15 cellular contexts compared by ENCODE assay signal in the genomic region with DNA sequence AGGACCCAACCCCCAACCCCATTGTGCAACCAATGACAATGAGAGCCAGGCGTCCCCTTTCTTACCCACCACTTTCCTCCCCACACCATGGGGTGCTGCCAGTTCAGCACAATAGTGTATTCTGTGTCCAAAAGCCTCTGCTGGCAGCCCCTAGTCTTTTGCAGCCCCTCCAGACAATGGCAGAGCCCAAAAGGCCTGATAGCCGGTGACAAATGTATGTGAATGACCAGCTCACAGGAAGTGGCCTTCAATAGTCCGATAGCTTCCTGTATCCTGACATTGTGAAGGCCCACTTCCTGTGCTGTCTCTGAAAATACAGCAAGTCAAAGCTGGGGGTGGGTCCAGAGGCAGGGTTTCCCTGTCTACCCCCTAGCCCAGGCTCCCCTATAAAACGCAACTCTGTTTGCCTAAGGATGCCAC. TPM values are rescaled to one million over a fixed set of nuclear protein-coding genes. Genes with fewer than 3 reads are reported as not detected.
A peak's percentile ranks its signal among the peaks of the same experiment; 100 is the strongest.
DNase-seq lines count a peak whose midpoint lies in the region; ATAC-seq, FAIRE-seq and TF ChIP-seq lines count a peak whose summit lies in the region.
"Had no signal": no experiment of that assay in that cellular context is flagged by ENCODE, and none has a peak within 500 bp of the region (broad histone marks: within the 10 kb centered on the region; RNA-seq: fewer than 3 reads in every experiment).

No MANE protein-coding gene starts in this region.

- H3K14ac ChIP-seq in H1 (ENCODE audit: insufficient read length): no peak overlapping the region

- H3K9me3 ChIP-seq in H1 (ENCODE audit: insufficient read depth in 2 of 2, low read depth in 1 of 2, low read length in 1 of 2) (no peaks in the 10 kb centered on the region), liver (ENCODE audit: control insufficient read depth in 4 of 4, low read length in 3 of 4) (no peaks in the 10 kb centered on the region), spleen (no peaks in the 10 kb centered on the region)

- TF ChIP-seq EP300 in H1 (IDR thresholded peaks at IDR 0.05; ENCODE audit: borderline replicate concordance in 1 of 2, low read depth in 2 of 2, low read length in 2 of 2): no peak

- intact Hi-C loops in spleen (cut with DNase I; ENCODE audit: low total_unique reads): no loop called here

- no peak for FAIRE-seq in H1 (lab: Jason Lieb, UNC)

- no peaks in the 10 kb centered on the region for H3K23me2 ChIP-seq in H1 (ENCODE audit: low read depth, low read length)

- no peaks in the 10 kb centered on the region for H4K20me1 ChIP-seq in H1 (replicated peaks in 1 of 2; ENCODE audit: control insufficient read depth in 1 of 2, insufficient read depth in 2 of 2, low read length in 2 of 2)

- no peak overlapping the region; the same call in 1 of the 2 replicates for H2BK15ac ChIP-seq in H1 (ENCODE audit: low read length)

- H3K4me1 ChIP-seq in H1 (replicated peaks in 1 of 4; ENCODE audit: control insufficient read depth in 3 of 4, insufficient read depth in 4 of 4, low read length in 3 of 4) (peaks cover 16 to 25% (median 18%) of the 10 kb centered on the region in 4 experiments), liver (ENCODE audit: control insufficient read depth in 4 of 4, insufficient read depth in 4 of 4, low read length in 3 of 4) (peaks cover 0 to 7% (median 0%) of the 10 kb centered on the region in 4 donors), spleen (peaks cover 0 to 37% (median 19%) of the 10 kb centered on the region in 6 donors)

- H3K27ac ChIP-seq in H1 (ENCODE audit: low read depth, low read length) (no peak overlapping the region), liver (ENCODE audit: low read depth in 1 of 2, low read length in 2 of 2) (peak overlapping the region; percentile 23 to 60), spleen (peak overlapping the region in 5 of 8 donors; percentile 23 to 62 (median 57))

- no peak for TF ChIP-seq CTCF in H1 (IDR thresholded peaks at IDR 0.05; ENCODE audit: control extremely low read depth in 1 of 3, insufficient read depth in 1 of 3, low read depth in 1 of 3, low read length in 3 of 3)
- TF ChIP-seq CTCF in liver (IDR thresholded peaks at IDR 0.05; ENCODE audit: low read depth, low read length, missing input control): no peak
- no peak for TF ChIP-seq CTCF in spleen (IDR thresholded peaks at IDR 0.05 in 8 of 11, conservative IDR thresholded peaks at IDR 0.05 in 3 of 11)

- no peak for ATAC-seq in HG03565 (IDR thresholded peaks at IDR 0.05; ENCODE audit: unreplicated experiment)

- H3K79me2 ChIP-seq in H1 (ENCODE audit: control insufficient read depth in 1 of 2, insufficient read depth in 2 of 2, low read length in 2 of 2): no peaks in the 10 kb centered on the region

- TF ChIP-seq POLR2A in H1 (IDR thresholded peaks at IDR 0.05; ENCODE audit: control extremely low read depth in 1 of 2, low read depth in 2 of 2, low read length in 2 of 2) (no peak), spleen (IDR thresholded peaks at IDR 0.05) (no peak)

- TF ChIP-seq RAD21 in H1 (IDR thresholded peaks at IDR 0.05 in 1 of 2, conservative IDR thresholded peaks at IDR 0.05 in 1 of 2; ENCODE audit: low read depth in 2 of 2, low read length in 2 of 2) (no peak), liver (IDR thresholded peaks at IDR 0.05) (no peak)

- no peak overlapping the region for H3K23ac ChIP-seq in H1 (ENCODE audit: insufficient read length)

- 81% methylated on average over 4 of the region's 4 CpGs; no CpG with 5 or more reads in 1 of the 2 experiments for WGBS in H1 (ENCODE audit: extremely low coverage in 1 of 2, insufficient coverage in 1 of 2, insufficient read length in 1 of 2, insufficient replicate concordance in 2 of 2, low coverage in 1 of 2, low lambda C conversion rate in 2 of 2, missing lambda C conversion rate in 1 of 2), 2 experiments
- WGBS in liver: 78% methylated on average over 4 of the region's 4 CpGs
- 39 to 64% (median 55%) methylated on average over 4 of the region's 4 CpGs for WGBS in spleen, 5 donors

- peak overlapping the region; percentile 91 for H2BK12ac ChIP-seq in H1 (ENCODE audit: low read depth, low read length)

- peak overlapping the region; percentile 84; the same call in 1 of the 2 replicates for H2BK20ac ChIP-seq in H1 (ENCODE audit: low read length)

- no peaks in the 10 kb centered on the region for H3K36me3 ChIP-seq in H1 (ENCODE audit: control insufficient read depth in 2 of 4, insufficient read depth in 4 of 4, low read length in 3 of 4)
- H3K36me3 ChIP-seq in liver (ENCODE audit: control insufficient read depth in 4 of 4, insufficient read depth in 3 of 4, low read depth in 1 of 4, low read length in 3 of 4): peaks cover 0 to 4% (median 1%) of the 10 kb centered on the region in 4 donors
- peaks cover 0 to 22% (median 0%) of the 10 kb centered on the region in 6 donors for H3K36me3 ChIP-seq in spleen

- no peak overlapping the region for H3K9ac ChIP-seq in H1 (replicated peaks in 1 of 4; ENCODE audit: extremely low read depth in 1 of 4, low read depth in 3 of 4, low read length in 3 of 4)
- no peak overlapping the region for H3K9ac ChIP-seq in liver (ENCODE audit: low read depth in 1 of 2, low read length in 2 of 2)

- H4K8ac ChIP-seq in H1 (ENCODE audit: extremely low read depth, insufficient read depth, low read length): no peak overlapping the region

- H3K18ac ChIP-seq in H1 (ENCODE audit: extremely low read depth, low read length): no peak overlapping the region

- CTCF ChIA-PET in H1 (lab: Charles Lee; ENCODE audit: partially characterized antibody): interaction anchor here (0.9 to 14.3 kb wide), 7 partner anchors 10 to 51 kb away, joined by 3 to 230 read pairs (median 5); partner anchors contain the start of genes GJA4 and SMIM12

- H3K56ac ChIP-seq in H1 (replicated peaks; ENCODE audit: insufficient read length, low read depth, low read length): no peak overlapping the region

- peak; percentile 61 for DNase-seq in UCSD-AML1 (lab: John Stamatoyannopoulos, UW; ENCODE audit: unreplicated experiment)
- DNase-seq in H1 (ENCODE audit: low read depth in 1 of 2, low spot score in 2 of 2): no peak
- DNase-seq in spleen: no peak
- no peak for DNase-seq in NCI-H2196 treated with DMSO at 0.1 percent for 48 hours (lab: John Stamatoyannopoulos, UW; ENCODE audit: unreplicated experiment)
- no peak for DNase-seq in DMS114 treated with DMSO at 0.1 percent for 48 hours (lab: John Stamatoyannopoulos, UW; ENCODE audit: unreplicated experiment)
- DNase-seq: cerebellar nuclear complex, Kasumi-1, kidney glomerular epithelial cell, NCI-H1694, NCI-H524, T1000 had no signal

- no peaks in the 10 kb centered on the region for H3K79me1 ChIP-seq in H1 (ENCODE audit: low read depth, low read length)

- H4K91ac ChIP-seq in H1 (replicated peaks; ENCODE audit: insufficient read length, low read length): peak overlapping the region; percentile 12

- peak overlapping the region in 1 of 2 experiments; percentile 65; a peak in 2 of 4 replicates for H3K4me2 ChIP-seq in H1 (ENCODE audit: insufficient read depth in 1 of 2, low read depth in 2 of 2, low read length in 2 of 2)

- H4K5ac ChIP-seq in H1 (ENCODE audit: insufficient read length, low read depth, low read length): no peak overlapping the region

- no peak overlapping the region for H2AFZ ChIP-seq in H1 (ENCODE audit: low read length)

- H2AK5ac ChIP-seq in H1 (ENCODE audit: low read depth, low read length): no peak overlapping the region

- H2BK5ac ChIP-seq in H1 (ENCODE audit: low read depth, low read length): peak overlapping the region; percentile 85

- POLR2A ChIA-PET in H1 (lab: Charles Lee; ENCODE audit: partially characterized antibody): interaction anchor here (1.0 to 1.3 kb wide), 2 partner anchors 12 to 237 kb away, joined by 3 read pairs; partner anchors contain the start of gene ZMYM1

- H2BK120ac ChIP-seq in H1 (replicated peaks; ENCODE audit: low read depth, low read length): no peak overlapping the region

- H3K27me3 ChIP-seq in H1 (replicated peaks in 1 of 4; ENCODE audit: control insufficient read depth in 3 of 4, extremely low read depth in 1 of 4, insufficient read depth in 3 of 4, low read length in 3 of 4) (no peaks in the 10 kb centered on the region), liver (ENCODE audit: control insufficient read depth in 4 of 4, insufficient read depth in 4 of 4, low read length in 3 of 4) (no peaks in the 10 kb centered on the region), spleen (replicated peaks in 1 of 7) (no peaks in the 10 kb centered on the region)

- no peak overlapping the region for H3K4ac ChIP-seq in H1 (replicated peaks; ENCODE audit: insufficient read length, low read depth, low read length)

- H3K4me3 ChIP-seq in H1 (ENCODE audit: extremely low read depth in 1 of 4, insufficient read depth in 2 of 4, low read depth in 3 of 4, low read length in 4 of 4) (no peak overlapping the region; a peak in 1 of 8 replicates), liver (ENCODE audit: low read depth in 1 of 3, low read length in 3 of 3) (no peak overlapping the region), spleen (no peak overlapping the region)

TF ChIP-seq in liver, 16 proteins besides CTCF, POLR2A, EP300 and RAD21 (continues in another document):
- TF ChIP-seq NR2F2 (IDR thresholded peaks at IDR 0.05): peak; percentile 86

RNA-seq across cellular contexts. Expression of gene SMIM12, which starts 16.6 kb away (rescaled TPM):
- total RNA-seq in H1 (2021; fragmentation: NEBNext Ultra II Directional; extraction: Animal tissue kit (Norgen Biotek cat#: 25700)): 40.9 and 42.6 TPM in 2 replicates
- polyA plus RNA-seq in H1 (2011; rRNA removed): 43.8 and 49.2 TPM in 2 replicates
- polyA plus RNA-seq in H1 (2011; cell fraction: cytosol; rRNA removed): 48.0 TPM
- polyA plus RNA-seq in H1 (2011; cell fraction: nucleus; rRNA removed): 27.5 TPM
- polyA plus RNA-seq in H1 (2012, experiment 1 of 2): 27.9 to 49.4 TPM (median 46.8 TPM) in 4 replicates
- 37.8 TPM for polyA plus RNA-seq in H1 (2012, experiment 2 of 2)
- 21.6 TPM for polyA plus RNA-seq in H1 (2013, experiment 1 of 2)
- 22.7 TPM for polyA plus RNA-seq in H1 (2013, experiment 2 of 2)
- 34.3 and 36.4 TPM in 2 replicates for polyA minus RNA-seq in H1 (2011; rRNA and poly(A)+ RNA removed)
- polyA minus RNA-seq in H1 (2011; cell fraction: cytosol; rRNA and poly(A)+ RNA removed): 14.7 TPM
- polyA minus RNA-seq in H1 (2011; cell fraction: nucleus; rRNA and poly(A)+ RNA removed): 10.6 TPM
- 10 to 100 TPM; 11.9 to 37.7 TPM for total RNA-seq in liver
- polyA plus RNA-seq in liver: 10 to 100 TPM; 53.3 to 60.8 TPM
- 10 to 100 TPM; 26.9 to 39.6 (median 35.6) TPM for total RNA-seq in spleen
- polyA plus RNA-seq in spleen: 10 to 100 TPM; 15.3 to 31.7 (median 28.1) TPM

RNA-seq across cellular contexts. Expression of gene GJA4, which starts 50.2 kb away (rescaled TPM):
- total RNA-seq in H1 (2021; fragmentation: NEBNext Ultra II Directional; extraction: Animal tissue kit (Norgen Biotek cat#: 25700)): 2.7 and 3.2 TPM in 2 replicates
- polyA plus RNA-seq in H1 (2011; rRNA removed) (3.9 and 4.3 TPM in 2 replicates), liver (10 to 100 TPM in 1 of 2 donors, 1 to 10 TPM in 1; 7.9 to 10.3 TPM), spleen (1 to 10 TPM; 1.3 to 7.3 (median 7.0) TPM)
- polyA plus RNA-seq in H1 (2011; cell fraction: cytosol; rRNA removed): 2.4 TPM
- 3.8 TPM for polyA plus RNA-seq in H1 (2011; cell fraction: nucleus; rRNA removed)
- 1.6 to 3.4 TPM (median 2.7 TPM) in 4 replicates for polyA plus RNA-seq in H1 (2012, experiment 1 of 2)
- polyA plus RNA-seq in H1 (2012, experiment 2 of 2): 2.7 TPM
- 14.8 TPM for polyA plus RNA-seq in H1 (2013, experiment 1 of 2)
- 15.5 TPM for polyA plus RNA-seq in H1 (2013, experiment 2 of 2)
- 0.82 and 1.0 TPM in 2 replicates for polyA minus RNA-seq in H1 (2011; rRNA and poly(A)+ RNA removed)
- polyA minus RNA-seq in H1 (2011; cell fraction: cytosol; rRNA and poly(A)+ RNA removed): 2.1 TPM
- 1.9 TPM for polyA minus RNA-seq in H1 (2011; cell fraction: nucleus; rRNA and poly(A)+ RNA removed)
- total RNA-seq in liver (10 to 100 TPM in 1 of 2 donors, 1 to 10 TPM in 1; 6.1 to 10.6 TPM), spleen (10 to 100 TPM in 3 of 7 donors, 1 to 10 TPM in 4; 7.6 to 20.6 (median 8.7) TPM)
- total RNA-seq: renal cortical epithelial cell had no signal
- polyA plus RNA-seq: BJ had no signal
